Comparison of ENCODE assay signal across 7 cellular contexts in the genomic region with DNA sequence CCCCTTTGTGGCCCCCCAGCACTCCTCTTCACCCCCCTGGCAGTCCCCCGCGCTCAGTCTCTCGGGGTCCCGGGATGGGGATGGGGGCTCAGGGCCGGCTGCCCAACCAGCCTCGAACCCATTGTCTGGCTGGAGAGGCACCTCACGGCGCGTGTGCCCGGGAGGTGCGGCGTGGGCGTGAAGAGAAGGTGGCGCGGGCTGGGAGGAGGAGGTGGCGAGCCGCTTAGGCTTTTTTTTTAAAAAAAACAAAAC. TPM values are rescaled to one million over a fixed set of nuclear protein-coding genes. Genes with fewer than 3 reads are reported as not detected.
DNase-seq lines count a peak whose midpoint lies in the region; ATAC-seq and TF ChIP-seq lines count a peak whose summit lies in the region.

No MANE protein-coding gene starts in this region.

- DNase-seq in GM19238 (ENCODE audit: insufficient read length, low spot score) (peak; percentile 2), adrenal gland (peak in 1 of 7 donors; percentile 22), immature natural killer cell (no peak), midbrain (lab: John Stamatoyannopoulos, UW) (no peak)
- peak; percentile 43 for DNase-seq in stimulated activated CD8-positive, alpha-beta memory T cell treated with anti-CD3 and anti-CD28 coated beads, Interleukin-4, amount 100 ng/mL, for 48 hours

- peak overlapping the region; percentile 79 to 97 (median 92) for H3K4me3 ChIP-seq in adrenal gland

- intact Hi-C loops in adrenal gland (cut with DNase I) = loop anchor here (10.0 kb wide), 3 partner anchors 141 to 299 kb away; no protein-coding TSS in a partner anchor

- H3K4me3 Mint-ChIP-seq in immature natural killer cell = peak overlapping the region; percentile 18 to 53 (median 26)

- peaks cover 0 to 3% (median 0%) of the 10 kb centered on the region in 3 donors for H3K36me3 Mint-ChIP-seq in immature natural killer cell

- H3K27me3 ChIP-seq in adrenal gland = no peaks in the 10 kb centered on the region

- ATAC-seq in HG03095 (IDR thresholded peaks at IDR 0.05; ENCODE audit: unreplicated experiment) (peak; percentile 22), HG03139 (IDR thresholded peaks at IDR 0.05; ENCODE audit: unreplicated experiment) (no peak)

- H3K4me1 Mint-ChIP-seq in immature natural killer cell = peaks cover 15 to 19% of the 10 kb centered on the region in 2 donors

- H3K9me3 ChIP-seq in adrenal gland (replicated peaks in 1 of 3) = no peaks in the 10 kb centered on the region

- no peak for TF ChIP-seq CTCF in adrenal gland (IDR thresholded peaks at IDR 0.05)

- no peak for TF ChIP-seq POLR2A in adrenal gland (IDR thresholded peaks at IDR 0.05)

- 0 to 1% (median 0%) methylated on average over 10 to 17 of the region's 17 CpGs for WGBS in adrenal gland, 4 donors

- H3K36me3 ChIP-seq in adrenal gland (replicated peaks in 1 of 2) = no peaks in the 10 kb centered on the region

- no peaks in the 10 kb centered on the region for H3K9me3 Mint-ChIP-seq in immature natural killer cell

- H3K27ac Mint-ChIP-seq in immature natural killer cell = no peak overlapping the region

- H3K27ac ChIP-seq in adrenal gland = peak overlapping the region; percentile 48 to 89 (median 78)

- peaks cover 0 to 19% of the 10 kb centered on the region in 2 donors for H3K4me1 ChIP-seq in adrenal gland (replicated peaks in 1 of 2)

- peaks cover 6 to 28% (median 14%) of the 10 kb centered on the region in 3 donors for H3K27me3 Mint-ChIP-seq in immature natural killer cell (ENCODE audit: low read depth in 3 of 3)

RNA-seq across cellular contexts. Expression of a gene that starts 0.8 kb away (rescaled TPM):
- 10 to 100 TPM; 23.5 to 51.6 (median 34.0) TPM for total RNA-seq in adrenal gland
- 10 to 100 TPM; 26.1 to 54.2 (median 41.6) TPM for polyA plus RNA-seq in adrenal gland
- polyA plus RNA-seq in immature natural killer cell = under 1 TPM in 1 of 3 donors, not detected in 2; 0.08 TPM

Comparison
In these comparisons a context has a peak if more than half of its experiments do, and no peak if none do; other contexts are left out.
1. DNase-seq: peak in GM19238 (single experiment) and stimulated activated CD8-positive, alpha-beta memory T cell treated with anti-CD3 and anti-CD28 coated beads, Interleukin-4, amount 100 ng/mL, for 48 hours (single experiment); none in immature natural killer cell (0 of 3) and midbrain (single experiment).
2. RNA of a gene that starts 0.8 kb away (polyA plus RNA-seq): 26.1 to 54.2 TPM in adrenal gland; 0.08 TPM in immature natural killer cell; every median in the first group is over 10 times any median in the second.